Comparison of ENCODE assay signal across 11 cellular contexts in the genomic region with DNA sequence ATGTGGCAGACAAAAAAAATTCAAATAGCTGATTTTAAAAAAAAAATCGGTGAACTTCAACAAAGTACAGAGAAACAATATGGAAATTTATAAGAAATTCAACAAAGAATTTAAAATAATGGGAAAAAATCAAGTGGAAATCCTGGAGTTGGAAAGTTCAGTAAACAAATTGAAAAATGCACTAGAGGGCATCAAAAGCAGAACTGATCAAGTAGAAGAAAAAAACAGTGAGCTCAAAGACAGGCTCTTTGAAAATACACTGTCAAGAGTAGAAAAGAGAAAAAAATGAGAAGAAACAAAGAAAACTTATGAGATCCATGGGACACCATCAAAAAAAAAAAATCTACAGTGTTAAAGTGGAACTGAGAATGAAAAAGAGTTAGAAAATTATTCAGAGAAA. TPM values are rescaled to one million over a fixed set of nuclear protein-coding genes. Genes with fewer than 3 reads are reported as not detected.
DNase-seq lines count a peak whose midpoint lies in the region; FAIRE-seq and TF ChIP-seq lines count a peak whose summit lies in the region.
"Had no signal": no experiment of that assay in that cellular context is flagged by ENCODE, and none has a peak within 500 bp of the region (broad histone marks: within the 10 kb centered on the region; RNA-seq: fewer than 3 reads in every experiment).

No MANE protein-coding gene starts in this region.

- TF ChIP-seq CTCF in choroid plexus epithelial cell (conservative IDR thresholded peaks at IDR 0.05; ENCODE audit: low read depth, low read length), result no peak
- no peak for TF ChIP-seq CTCF in kidney (IDR thresholded peaks at IDR 0.05; ENCODE audit: borderline replicate concordance, extremely low read depth, insufficient read depth)

- no peak overlapping the region for H3K9ac ChIP-seq in kidney (ENCODE audit: low read length in 2 of 2)

- no peaks in the 10 kb centered on the region for H3K9me3 ChIP-seq in kidney (ENCODE audit: control insufficient read depth in 1 of 2, low read length in 2 of 2)

- H3K4me3 ChIP-seq in choroid plexus epithelial cell (ENCODE audit: low read depth, low read length), result no peak overlapping the region
- no peak overlapping the region for H3K4me3 ChIP-seq in kidney (ENCODE audit: low read length in 2 of 2)

- DNase-seq in KBM-7 (peak; percentile 21), choroid plexus epithelial cell (ENCODE audit: low read depth) (peak; percentile 6), kidney (no peak), hepatic stellate cell (ENCODE audit: low spot score) (no peak), DMS 273 (lab: John Stamatoyannopoulos, UW; ENCODE audit: unreplicated experiment) (no peak)
- no peak for DNase-seq in activated CD8-positive, alpha-beta memory T cell treated with anti-CD3 and anti-CD28 coated beads, Interleukin-2, amount 50 U/mL, for 4 hours
- DNase-seq: C1 segment of cervical spinal cord; Calu3; CD4-positive, alpha-beta T cell; DMS79 had no signal

- intact Hi-C loops in kidney (cut with DNase I), result no loop called here

- no peaks in the 10 kb centered on the region for H3K4me1 ChIP-seq in kidney (ENCODE audit: control insufficient read depth in 1 of 2, insufficient read depth in 1 of 2, low read depth in 1 of 2, low read length in 2 of 2)

- FAIRE-seq in G401.6 (lab: Jason Lieb, UNC) (peak; percentile 60), kidney (lab: Jason Lieb, UNC) (peak; percentile 47)

- in situ Hi-C loops in KBM-7 (cut with MboI; ENCODE audit: low pct_unique_long_range_greater_than_20kb, low sequenced_read_pairs), result no loop called here

- H3K27ac ChIP-seq in kidney (ENCODE audit: low read depth in 2 of 2, low read length in 2 of 2), result no peak overlapping the region

- H3K36me3 ChIP-seq in kidney (ENCODE audit: control insufficient read depth in 1 of 2, insufficient read depth in 2 of 2, low read length in 2 of 2), result no peaks in the 10 kb centered on the region

RNA-seq across cellular contexts. Expression of gene FRG1, which starts 19.6 kb away (rescaled TPM):
- 43.2 TPM for total RNA-seq in kidney
- 60.6 TPM for polyA plus RNA-seq in kidney (ENCODE audit: insufficient read depth, low read depth, low replicate concordance)

Comparison
In these comparisons a context has a peak if more than half of its experiments do, and no peak if none do; other contexts are left out.
1. DNase-seq: peak in KBM-7 (single experiment) and choroid plexus epithelial cell (single experiment); none in kidney (single experiment), hepatic stellate cell (single experiment), DMS 273 (single experiment) and activated CD8-positive, alpha-beta memory T cell treated with anti-CD3 and anti-CD28 coated beads, Interleukin-2, amount 50 U/mL, for 4 hours (single experiment).